ENCODE assay signal across 8 cellular contexts in the genomic region with DNA sequence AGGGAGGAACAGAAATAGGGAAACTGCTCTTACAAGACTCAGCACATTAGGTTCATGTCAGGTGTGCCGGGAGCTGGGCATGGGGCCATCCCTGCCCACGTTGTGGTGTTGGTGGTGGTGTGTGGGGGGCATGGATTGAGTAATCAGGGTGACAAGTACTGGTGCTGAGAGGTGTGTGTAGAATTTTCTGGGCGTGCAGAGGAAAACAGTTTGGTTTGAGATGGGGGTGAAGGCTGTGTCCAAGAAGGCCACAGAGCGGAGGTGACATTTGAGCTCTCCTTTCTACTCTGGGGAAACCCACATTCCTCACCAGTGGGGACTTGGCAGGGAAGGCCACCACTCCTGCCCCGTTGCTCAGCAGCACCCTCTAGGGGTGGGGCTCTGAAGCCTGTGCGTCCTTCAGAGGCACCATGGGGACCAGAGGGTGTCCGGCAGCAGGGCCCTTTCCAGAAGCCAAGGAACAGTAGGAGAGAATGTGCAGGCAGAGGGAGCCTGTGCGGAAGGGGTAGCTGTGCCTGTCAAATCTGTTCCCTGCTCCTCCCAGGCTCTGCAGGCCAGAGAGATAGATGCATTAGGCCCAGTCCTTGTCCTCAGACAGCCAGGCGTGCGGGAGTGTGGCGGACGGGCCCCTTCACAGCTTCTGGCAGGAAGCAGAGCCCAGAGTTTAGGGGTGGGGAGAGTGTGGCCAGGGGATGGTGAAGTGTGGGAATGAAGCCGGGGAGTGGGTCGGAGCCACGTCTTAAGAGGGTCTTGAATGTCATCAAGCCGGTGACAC. TPM values are rescaled to one million over a fixed set of nuclear protein-coding genes. Genes with fewer than 3 reads are reported as not detected.
A peak's percentile ranks its signal among the peaks of the same experiment; 100 is the strongest.
DNase-seq lines count a peak whose midpoint lies in the region; ATAC-seq and TF ChIP-seq lines count a peak whose summit lies in the region.

No MANE protein-coding gene starts in this region.

- H3K4me3 ChIP-seq in Peyer's patch (no peak overlapping the region), epithelial cell of esophagus (ENCODE audit: low read length) (no peak overlapping the region), MG63 (no peak overlapping the region)

- H3K27ac ChIP-seq in Peyer's patch = peak overlapping the region in 3 of 4 donors; percentile 28 to 82 (median 70)

- ATAC-seq in GM18909 (IDR thresholded peaks at IDR 0.05; ENCODE audit: poor library complexity, unreplicated experiment) = no peak

- H3K36me3 ChIP-seq in Peyer's patch (no peaks in the 10 kb centered on the region), MG63 (no peaks in the 10 kb centered on the region)

- peak; percentile 60 for TF ChIP-seq CTCF in GM10266 (IDR thresholded peaks at IDR 0.05; ENCODE audit: control insufficient read depth, insufficient read depth, low read depth, missing control alignments)
- peak in 4 of 6 experiments; percentile 30 to 63 (median 50) for TF ChIP-seq CTCF in Peyer's patch (IDR thresholded peaks at IDR 0.05)
- peak; percentile 64 for TF ChIP-seq CTCF in epithelial cell of esophagus (IDR thresholded peaks at IDR 0.05; ENCODE audit: insufficient read depth, low read depth, low read length, missing control alignments)

- DNase-seq in GM10266 (ENCODE audit: extremely low spot score) (no peak), Peyer's patch (peak in 1 of 3 donors; percentile 57), epithelial cell of esophagus (ENCODE audit: low read depth) (peak; percentile 17), iPS-NIHi11 (ENCODE audit: low spot score) (no peak), NCI-H510A treated with DMSO at 0.1 percent for 48 hours (lab: John Stamatoyannopoulos, UW) (no peak), MG63 (no peak)
- peak; percentile 47 to 49 for DNase-seq in stimulated activated CD4-positive, alpha-beta T cell treated with anti-CD3 and anti-CD28 coated beads, Interleukin-2, amount 100 ng/mL, for 24 hours

- H3K9me3 ChIP-seq in Peyer's patch (no peaks in the 10 kb centered on the region), MG63 (no peaks in the 10 kb centered on the region)

- H3K27me3 ChIP-seq in Peyer's patch (no peaks in the 10 kb centered on the region), MG63 (no peaks in the 10 kb centered on the region)

- H3K4me1 ChIP-seq in Peyer's patch = peaks cover 5 to 83% (median 11%) of the 10 kb centered on the region in 4 donors

- TF ChIP-seq POLR2A in Peyer's patch (IDR thresholded peaks at IDR 0.05) = no peak

RNA-seq across cellular contexts. Expression of a gene that starts 48.7 kb away (rescaled TPM):
- 100 to 1,000 TPM in 3 of 4 donors, 10 to 100 TPM in 1; 79.7 to 196 (median 143) TPM for total RNA-seq in Peyer's patch
- total RNA-seq in MG63 (2014; rRNA removed; shearing (Covaris generic); ENCODE audit: low replicate concordance) = 9.3 and 19.1 TPM in 2 replicates

Comparison
In these comparisons a context has a peak if more than half of its experiments do, and no peak if none do; other contexts are left out.
1. DNase-seq: peak in epithelial cell of esophagus (single experiment) and stimulated activated CD4-positive, alpha-beta T cell treated with anti-CD3 and anti-CD28 coated beads, Interleukin-2, amount 100 ng/mL, for 24 hours (2 of 2); none in GM10266 (single experiment), iPS-NIHi11 (single experiment), NCI-H510A treated with DMSO at 0.1 percent for 48 hours (single experiment) and MG63 (single experiment).
2. Peak in every context shown above with its lines, with median percentiles within 50 percentile points of each other: CTCF ChIP-seq.